Comparison of ENCODE assay signal across 10 cellular contexts in genomic region chr1:183438060-183438459, GRCh38.
"Had no signal": no experiment of that assay in that cellular context is flagged by ENCODE, and none has a peak within 500 bp of the region (broad histone marks: within the 10 kb centered on the region; RNA-seq: fewer than 3 reads in every experiment).

No MANE protein-coding gene starts in this region.

- H3K4me3 Mint-ChIP-seq: GM23338, H9, HFFc6 had no signal

- H2AFZ ChIP-seq: GM23338 had no signal

- H3K9ac ChIP-seq: KMS-11 had no signal

- ATAC-seq: GM23338 had no signal

- FAIRE-seq: H1, H54 had no signal

- DNase-seq: H9, HCEC 1CT, HFFc6, IMR-90, KBM-7 had no signal

- H3K27ac Mint-ChIP-seq: GM23338, H9, HFFc6 had no signal

- H3K27ac ChIP-seq: HL-60, KMS-11 had no signal

- H3K4me3 ChIP-seq: GM23338 had no signal

- H3K9me3 Mint-ChIP-seq: GM23338, H9, HFFc6 had no signal

- H3K4me2 ChIP-seq: GM23338, KMS-11 had no signal
